In genomic region chr19:1653300-1653628, GRCh38 we compare ENCODE assay signal across 1 cellular context.
TF ChIP-seq lines count a peak whose summit lies in the region.

No MANE protein-coding gene starts in this region.

TF ChIP-seq in GM23338, 12 proteins besides CTCF, POLR2A, EP300 and RAD21 (continued from another document):
- TF ChIP-seq NANOG (IDR thresholded peaks at IDR 0.05; ENCODE audit: borderline replicate concordance): no peak
